ENCODE assay signal across 18 cellular contexts in the genomic region with DNA sequence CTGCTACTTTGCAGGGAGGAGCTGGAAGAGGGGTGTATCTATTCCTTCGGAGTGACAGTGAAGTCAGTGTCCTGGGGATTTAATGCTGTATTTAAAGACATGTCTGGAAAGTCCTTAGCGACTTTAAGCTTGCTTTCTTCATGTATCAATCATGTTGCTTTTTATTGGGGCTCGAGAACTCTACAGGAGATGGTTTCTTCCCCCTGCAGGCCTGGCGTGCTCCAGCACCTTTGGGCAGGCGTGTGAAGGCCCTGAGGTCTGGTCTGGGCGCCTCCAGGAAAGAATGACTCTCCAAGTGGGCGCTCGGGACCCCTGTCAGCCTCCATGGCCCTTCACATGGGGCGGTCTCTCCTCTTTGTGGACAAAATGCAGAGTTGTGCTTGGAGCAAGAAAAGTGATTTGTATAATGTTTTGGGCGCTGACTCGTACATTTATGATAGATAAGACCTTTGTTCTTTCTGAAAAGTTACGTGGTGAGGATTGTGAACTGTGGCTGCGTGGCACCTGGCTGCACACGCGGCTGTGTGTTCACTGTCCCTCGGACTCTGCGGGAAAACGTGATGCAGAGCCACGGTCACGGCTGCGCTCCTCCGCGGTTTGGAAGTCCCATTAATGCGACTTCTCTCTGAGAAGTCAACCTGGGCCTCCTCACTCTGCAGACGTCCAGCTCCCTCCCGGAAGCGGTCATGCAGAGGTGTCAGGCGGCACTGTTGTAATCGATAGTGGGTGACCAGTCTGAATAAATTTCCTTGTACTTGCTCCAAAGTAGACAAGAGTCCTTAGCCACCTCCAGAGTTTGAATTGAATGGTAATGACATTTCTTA.
A peak's percentile ranks its signal among the peaks of the same experiment; 100 is the strongest.
DNase-seq lines count a peak whose midpoint lies in the region; ATAC-seq and TF ChIP-seq lines count a peak whose summit lies in the region.
"Had no signal": no experiment of that assay in that cellular context is flagged by ENCODE, and none has a peak within 500 bp of the region (broad histone marks: within the 10 kb centered on the region; RNA-seq: fewer than 3 reads in every experiment).

No MANE protein-coding gene starts in this region.

- CTCF ChIA-PET in SK-N-SH (lab: Yijun Ruan, JAX), result no interaction called here

- no peaks in the 10 kb centered on the region for H3K36me3 ChIP-seq in SK-N-SH (replicated peaks in 1 of 2; ENCODE audit: control insufficient read depth in 1 of 2, insufficient read depth in 2 of 2, low read length in 1 of 2)
- H3K36me3 ChIP-seq: brain microvascular endothelial cell had no signal

- peaks cover 40% of the 10 kb centered on the region for H3K4me1 Mint-ChIP-seq in activated naive CD8-positive, alpha-beta T cell (ENCODE audit: low read depth)
- H3K4me1 Mint-ChIP-seq in activated naive CD8-positive, alpha-beta T cell treated with anti-CD3 and anti-CD28 coated beads for 36 hours, result peaks cover 31% of the 10 kb centered on the region
- H3K4me1 Mint-ChIP-seq in brain, result peaks cover 35% of the 10 kb centered on the region
- H3K4me1 Mint-ChIP-seq in memory B cell, result peaks cover 34% of the 10 kb centered on the region
- H3K4me1 Mint-ChIP-seq in stimulated activated naive B cell treated with anti-CD40 and anti-IgM and Interleukin-4, amounts not matched to agents 10 μg/mL and 1 μg/mL and 100 μg/mL, for 72 hours, result peaks cover 49 to 78% of the 10 kb centered on the region in 2 donors

- H3F3A ChIP-seq in SK-N-SH (replicated peaks; ENCODE audit: insufficient read depth), result no peaks in the 10 kb centered on the region

- no peaks in the 10 kb centered on the region for H3K79me2 ChIP-seq in SK-N-SH (ENCODE audit: insufficient read depth)

- H4K20me1 ChIP-seq in SK-N-SH (ENCODE audit: insufficient read depth), result no peaks in the 10 kb centered on the region

- DNase-seq in activated naive CD8-positive, alpha-beta T cell treated with anti-CD3 and anti-CD28 coated beads for 36 hours, result no peak
- DNase-seq in memory B cell (ENCODE audit: low spot score in 2 of 2), result no peak
- DNase-seq in stimulated activated naive B cell treated with anti-CD40 and anti-IgM and Interleukin-4, amounts not matched to agents 10 μg/mL and 1 μg/mL and 100 μg/mL, for 72 hours, result no peak
- DNase-seq in GDM1 (lab: John Stamatoyannopoulos, UW), result no peak
- DNase-seq in MV-4-11 (lab: John Stamatoyannopoulos, UW), result no peak
- no peak for DNase-seq in SK-N-SH
- DNase-seq: ACHN; activated CD4-positive, alpha-beta T cell treated with anti-CD3 and anti-CD28 coated beads for 48 hours; activated T-cell treated with anti-CD3 and anti-CD28 coated beads, Interleukin-2, amount 50 U/mL, for 1 hour; brain microvascular endothelial cell; DMS79; erythroblast; NCI-H2171 treated with DMSO at 0.1 percent for 48 hours; trophoblast cell had no signal

- H2AFZ ChIP-seq in SK-N-SH (ENCODE audit: low read depth), result no peak overlapping the region

- TF ChIP-seq RAD21 in SK-N-SH (IDR thresholded peaks at IDR 0.05; ENCODE audit: low read length), result no peak

- H3K27ac Mint-ChIP-seq in activated naive CD8-positive, alpha-beta T cell, result peak overlapping the region; percentile 80
- no peak overlapping the region for H3K27ac Mint-ChIP-seq in activated naive CD8-positive, alpha-beta T cell treated with anti-CD3 and anti-CD28 coated beads for 36 hours
- H3K27ac Mint-ChIP-seq in brain (peak overlapping the region in 4 of 5 experiments; percentile 5 to 90 (median 29)), memory B cell (peak overlapping the region; percentile 21)
- peak overlapping the region; percentile 53 for H3K27ac Mint-ChIP-seq in stimulated activated naive B cell treated with anti-CD40 and anti-IgM and Interleukin-4, amounts not matched to agents 10 μg/mL and 1 μg/mL and 100 μg/mL, for 72 hours
- H3K27ac Mint-ChIP-seq: activated naive CD4-positive, alpha-beta T cell treated with anti-CD3 and anti-CD28 coated beads, Interleukin-2, amount 50 U/mL, for 24 hours; stimulated activated naive CD8-positive, alpha-beta T cell treated with anti-CD3 and anti-CD28 coated beads, Interleukin-15, Interleukin-2, amounts not matched to agents 100 ng/mL and 50 ng/mL, for 24 hours had no signal

- no peak overlapping the region for H3K27ac ChIP-seq in SK-N-SH (ENCODE audit: low read depth in 2 of 2, low read length in 1 of 2)
- H3K27ac ChIP-seq: brain microvascular endothelial cell had no signal

- no peaks in the 10 kb centered on the region for H3K9me3 ChIP-seq in SK-N-SH

- no peak overlapping the region for H3K4me3 Mint-ChIP-seq in activated naive CD8-positive, alpha-beta T cell
- H3K4me3 Mint-ChIP-seq in activated naive CD8-positive, alpha-beta T cell treated with anti-CD3 and anti-CD28 coated beads for 36 hours, result no peak overlapping the region
- H3K4me3 Mint-ChIP-seq in brain (no peak overlapping the region), memory B cell (no peak overlapping the region)
- H3K4me3 Mint-ChIP-seq in stimulated activated naive B cell treated with anti-CD40 and anti-IgM and Interleukin-4, amounts not matched to agents 10 μg/mL and 1 μg/mL and 100 μg/mL, for 72 hours, result no peak overlapping the region
- H3K4me3 Mint-ChIP-seq: activated naive CD4-positive, alpha-beta T cell treated with anti-CD3 and anti-CD28 coated beads, Interleukin-2, amount 50 U/mL, for 24 hours; stimulated activated naive CD8-positive, alpha-beta T cell treated with anti-CD3 and anti-CD28 coated beads, Interleukin-15, Interleukin-2, amounts not matched to agents 100 ng/mL and 50 ng/mL, for 24 hours had no signal

- no peaks in the 10 kb centered on the region; a peak in 2 of 4 replicates for H3K4me1 ChIP-seq in SK-N-SH (ENCODE audit: control insufficient read depth in 1 of 2, insufficient read depth in 2 of 2, low read depth in 1 of 2, low read length in 1 of 2)

- POLR2A ChIA-PET in SK-N-SH (lab: Yijun Ruan, JAX), result no interaction called here

- no peaks in the 10 kb centered on the region for H3K27me3 ChIP-seq in SK-N-SH (ENCODE audit: insufficient read depth)
- H3K27me3 ChIP-seq: brain microvascular endothelial cell had no signal

- no peaks in the 10 kb centered on the region for H3K9me2 ChIP-seq in SK-N-SH

- no peak overlapping the region for H3K4me3 ChIP-seq in SK-N-SH (ENCODE audit: low read depth in 2 of 2, low read length in 1 of 2)

- 97% methylated on average over 29 of the region's 29 CpGs for WGBS in SK-N-SH (ENCODE audit: low lambda C conversion rate)

- no peaks in the 10 kb centered on the region for H3K9me3 Mint-ChIP-seq in activated naive CD8-positive, alpha-beta T cell (ENCODE audit: low read depth)
- no peaks in the 10 kb centered on the region for H3K9me3 Mint-ChIP-seq in activated naive CD8-positive, alpha-beta T cell treated with anti-CD3 and anti-CD28 coated beads for 36 hours
- H3K9me3 Mint-ChIP-seq in brain (peaks cover 0 to 3% (median 0%) of the 10 kb centered on the region in 5 experiments), memory B cell (no peaks in the 10 kb centered on the region)
- H3K9me3 Mint-ChIP-seq in stimulated activated naive B cell treated with anti-CD40 and anti-IgM and Interleukin-4, amounts not matched to agents 10 μg/mL and 1 μg/mL and 100 μg/mL, for 72 hours, result no peaks in the 10 kb centered on the region
- H3K9me3 Mint-ChIP-seq: activated naive CD4-positive, alpha-beta T cell treated with anti-CD3 and anti-CD28 coated beads, Interleukin-2, amount 50 U/mL, for 24 hours; stimulated activated naive CD8-positive, alpha-beta T cell treated with anti-CD3 and anti-CD28 coated beads, Interleukin-15, Interleukin-2, amounts not matched to agents 100 ng/mL and 50 ng/mL, for 24 hours had no signal

- H3K9ac ChIP-seq in SK-N-SH, result no peak overlapping the region

- H3K36me3 Mint-ChIP-seq in activated naive CD8-positive, alpha-beta T cell, result no peaks in the 10 kb centered on the region
- no peaks in the 10 kb centered on the region for H3K36me3 Mint-ChIP-seq in activated naive CD8-positive, alpha-beta T cell treated with anti-CD3 and anti-CD28 coated beads for 36 hours
- H3K36me3 Mint-ChIP-seq in brain (peaks cover 11% of the 10 kb centered on the region), memory B cell (peaks cover 10% of the 10 kb centered on the region)
- peaks cover 25 to 49% of the 10 kb centered on the region in 2 donors for H3K36me3 Mint-ChIP-seq in stimulated activated naive B cell treated with anti-CD40 and anti-IgM and Interleukin-4, amounts not matched to agents 10 μg/mL and 1 μg/mL and 100 μg/mL, for 72 hours

- no peaks in the 10 kb centered on the region for H3K27me3 Mint-ChIP-seq in activated naive CD8-positive, alpha-beta T cell
- H3K27me3 Mint-ChIP-seq in activated naive CD8-positive, alpha-beta T cell treated with anti-CD3 and anti-CD28 coated beads for 36 hours, result no peaks in the 10 kb centered on the region
- no peaks in the 10 kb centered on the region for H3K27me3 Mint-ChIP-seq in brain
- no peaks in the 10 kb centered on the region for H3K27me3 Mint-ChIP-seq in memory B cell
- no peaks in the 10 kb centered on the region for H3K27me3 Mint-ChIP-seq in stimulated activated naive B cell treated with anti-CD40 and anti-IgM and Interleukin-4, amounts not matched to agents 10 μg/mL and 1 μg/mL and 100 μg/mL, for 72 hours
- H3K27me3 Mint-ChIP-seq: activated naive CD4-positive, alpha-beta T cell treated with anti-CD3 and anti-CD28 coated beads, Interleukin-2, amount 50 U/mL, for 24 hours; stimulated activated naive CD8-positive, alpha-beta T cell treated with anti-CD3 and anti-CD28 coated beads, Interleukin-15, Interleukin-2, amounts not matched to agents 100 ng/mL and 50 ng/mL, for 24 hours had no signal

- no peak for TF ChIP-seq EP300 in SK-N-SH (IDR thresholded peaks at IDR 0.05; ENCODE audit: borderline replicate concordance in 1 of 2, low read depth in 1 of 2, low read length in 1 of 2)

- no peak for ATAC-seq in memory B cell (ENCODE audit: low read depth)
- no peak for ATAC-seq in stimulated activated naive B cell treated with anti-CD40 and anti-IgM and Interleukin-4, amounts not matched to agents 10 μg/mL and 1 μg/mL and 100 μg/mL, for 72 hours (replicated peaks)

- TF ChIP-seq CTCF in brain (conservative IDR thresholded peaks at IDR 0.05) (no peak), SK-N-SH (IDR thresholded peaks at IDR 0.05) (no peak)

- H3K4me2 ChIP-seq in SK-N-SH, result no peak overlapping the region

TF ChIP-seq in SK-N-SH, 30 proteins besides CTCF, POLR2A, EP300 and RAD21 (continues in another document):
- no peak for TF ChIP-seq POLR2AphosphoS5 (IDR thresholded peaks at IDR 0.05; ENCODE audit: low read depth, low read length)
- TF ChIP-seq NRF1 (IDR thresholded peaks at IDR 0.05; ENCODE audit: low read depth, low read length), result no peak
